11 cellular contexts compared by ENCODE assay signal in the genomic region with DNA sequence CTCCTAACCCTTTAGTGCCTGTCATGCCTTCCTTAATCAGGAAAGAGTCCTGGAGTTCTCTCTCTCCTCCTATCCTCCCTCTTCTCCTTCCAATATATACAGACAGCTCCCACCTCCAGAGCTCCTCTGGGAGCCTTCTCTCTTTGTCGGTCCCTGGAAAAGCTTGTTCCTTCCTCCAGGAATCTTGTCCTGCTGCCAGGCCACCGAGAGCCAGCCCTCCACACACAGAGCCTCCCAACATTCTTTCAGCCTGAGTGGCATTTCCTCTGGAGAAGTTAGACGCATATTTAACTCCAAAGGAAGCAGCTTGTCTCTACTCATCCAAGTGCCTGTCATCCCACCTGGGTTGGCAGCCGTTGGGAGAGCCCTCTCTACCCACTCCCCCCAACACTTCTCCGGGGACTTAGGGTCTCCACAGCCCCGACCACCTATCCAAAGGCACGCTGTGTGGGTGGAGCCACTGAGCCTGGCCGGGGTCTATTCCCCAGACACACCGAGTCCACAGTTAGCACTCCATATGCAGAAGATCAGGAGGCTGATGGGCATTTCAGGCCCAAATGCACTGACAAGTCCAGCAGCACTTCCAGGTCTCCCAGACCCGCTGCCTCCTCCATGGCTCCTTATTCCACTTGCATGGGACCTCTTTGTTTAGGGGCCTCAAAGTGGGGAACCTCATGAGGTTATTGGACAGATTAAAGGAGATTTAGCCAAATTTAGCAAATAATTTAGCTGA. TPM values are rescaled to one million over a fixed set of nuclear protein-coding genes. Genes with fewer than 3 reads are reported as not detected.
DNase-seq lines count a peak whose midpoint lies in the region; ATAC-seq lines count a peak whose summit lies in the region.
"Had no signal": no experiment of that assay in that cellular context is flagged by ENCODE, and none has a peak within 500 bp of the region (broad histone marks: within the 10 kb centered on the region; RNA-seq: fewer than 3 reads in every experiment).

No MANE protein-coding gene starts in this region.

- no peak overlapping the region for H2AFZ ChIP-seq in mesenchymal stem cell (ENCODE audit: low read depth, low read length)

- peaks cover 2 to 25% of the 10 kb centered on the region in 2 donors for H3K27me3 Mint-ChIP-seq in effector memory CD8-positive, alpha-beta T cell

- H2BK15ac ChIP-seq in mesenchymal stem cell (ENCODE audit: low read depth, poor library complexity, severe bottlenecking) = peak overlapping the region; percentile 87

- H2BK120ac ChIP-seq in mesenchymal stem cell (ENCODE audit: low read depth, low read length) = peak overlapping the region; percentile 95

- peak overlapping the region; percentile 94 for H4K91ac ChIP-seq in mesenchymal stem cell (ENCODE audit: low read length)

- peak overlapping the region in 1 of 2 experiments; percentile 55 for H3K4me3 ChIP-seq in mesenchymal stem cell (ENCODE audit: insufficient read depth in 1 of 2, low read depth in 1 of 2, low read length in 2 of 2)

- H2BK5ac ChIP-seq in mesenchymal stem cell (ENCODE audit: low read depth, low read length, poor library complexity, severe bottlenecking) = peak overlapping the region; percentile 88

- peaks cover 4% of the 10 kb centered on the region for H3K9me3 ChIP-seq in mesenchymal stem cell (ENCODE audit: control insufficient read depth, low read length)

- peak overlapping the region; percentile 44 to 91 for H2BK12ac ChIP-seq in mesenchymal stem cell (ENCODE audit: low read length in 2 of 2)

- no peak overlapping the region for H3K14ac ChIP-seq in mesenchymal stem cell (ENCODE audit: low read length in 2 of 2)

- H3K4me1 Mint-ChIP-seq in effector memory CD8-positive, alpha-beta T cell (ENCODE audit: low read depth in 2 of 2) = peaks cover 11 to 14% of the 10 kb centered on the region in 2 donors

- H3K9me3 Mint-ChIP-seq in effector memory CD8-positive, alpha-beta T cell = no peaks in the 10 kb centered on the region
- H3K9me3 Mint-ChIP-seq: activated naive CD8-positive, alpha-beta T cell treated with anti-CD3 and anti-CD28 coated beads, Interleukin-2, amount 10 ng/mL, durations not matched to agents 7 days and 5 days had no signal

- peak overlapping the region; percentile 25 for H3K9ac ChIP-seq in mesenchymal stem cell (ENCODE audit: low read length)
- H3K9ac ChIP-seq: KMS-11 had no signal

- peak overlapping the region; percentile 7 for H3K4me2 ChIP-seq in mesenchymal stem cell (ENCODE audit: low read length, poor library complexity, severe bottlenecking)
- H3K4me2 ChIP-seq: KMS-11 had no signal

- H3K23ac ChIP-seq in mesenchymal stem cell (ENCODE audit: low read length in 2 of 2) = no peak overlapping the region

- peaks cover 3% of the 10 kb centered on the region for H3K36me3 Mint-ChIP-seq in effector memory CD8-positive, alpha-beta T cell (ENCODE audit: insufficient read depth)
- H3K36me3 Mint-ChIP-seq: activated naive CD8-positive, alpha-beta T cell treated with anti-CD3 and anti-CD28 coated beads, Interleukin-2, amount 10 ng/mL, durations not matched to agents 7 days and 5 days had no signal

- no peak for ATAC-seq in effector memory CD8-positive, alpha-beta T cell (replicated peaks)
- ATAC-seq in GM21447 (IDR thresholded peaks at IDR 0.05; ENCODE audit: unreplicated experiment) (no peak), HG02571 (IDR thresholded peaks at IDR 0.05; ENCODE audit: unreplicated experiment) (no peak)

- H3K27ac Mint-ChIP-seq in effector memory CD8-positive, alpha-beta T cell = peak overlapping the region; percentile 5 to 7
- H3K27ac Mint-ChIP-seq: activated naive CD8-positive, alpha-beta T cell treated with anti-CD3 and anti-CD28 coated beads, Interleukin-2, amount 10 ng/mL, durations not matched to agents 7 days and 5 days had no signal

- peak overlapping the region; percentile 89 to 94 for H3K4ac ChIP-seq in mesenchymal stem cell (ENCODE audit: low read depth in 1 of 2, low read length in 2 of 2)

- H3K27ac ChIP-seq in mesenchymal stem cell (ENCODE audit: low read length, poor library complexity, severe bottlenecking) = peak overlapping the region; percentile 98
- H3K27ac ChIP-seq: C4-2B, KMS-11 had no signal

- peak overlapping the region; percentile 98 for H3K18ac ChIP-seq in mesenchymal stem cell (ENCODE audit: low read depth in 1 of 2, low read length in 2 of 2)

- H2AK5ac ChIP-seq in mesenchymal stem cell (ENCODE audit: low read length, severe bottlenecking) = peak overlapping the region; percentile 96

- DNase-seq in A172 (ENCODE audit: low spot score) = peak; percentile 98
- peak; percentile 98 for DNase-seq in NCI-H226
- no peak for DNase-seq in effector memory CD8-positive, alpha-beta T cell
- DNase-seq in mesenchymal stem cell = peak; percentile 93
- DNase-seq in UCSD-AML1 (lab: John Stamatoyannopoulos, UW; ENCODE audit: unreplicated experiment) = no peak
- no peak for DNase-seq in putamen (ENCODE audit: low spot score)
- DNase-seq: activated naive CD8-positive, alpha-beta T cell treated with anti-CD3 and anti-CD28 coated beads, Interleukin-2, amount 10 ng/mL, durations not matched to agents 7 days and 5 days had no signal

- H3K27me3 ChIP-seq in mesenchymal stem cell (ENCODE audit: control insufficient read depth in 1 of 2, insufficient read depth in 1 of 2, low read length in 2 of 2) = no peaks in the 10 kb centered on the region

- no peak overlapping the region for H3K4me3 Mint-ChIP-seq in effector memory CD8-positive, alpha-beta T cell
- H3K4me3 Mint-ChIP-seq: activated naive CD8-positive, alpha-beta T cell treated with anti-CD3 and anti-CD28 coated beads, Interleukin-2, amount 10 ng/mL, durations not matched to agents 7 days and 5 days had no signal

- peaks cover 64% of the 10 kb centered on the region for H3K4me1 ChIP-seq in mesenchymal stem cell (ENCODE audit: control insufficient read depth, insufficient read depth, low read depth, low read length)

- H4K8ac ChIP-seq in mesenchymal stem cell (ENCODE audit: low read length) = peak overlapping the region; percentile 66

- peaks cover 0 to 31% of the 10 kb centered on the region in 2 experiments for H3K36me3 ChIP-seq in mesenchymal stem cell (ENCODE audit: control insufficient read depth in 1 of 2, insufficient read depth in 2 of 2, low read depth in 1 of 2, low read length in 2 of 2)

- H3K79me1 ChIP-seq in mesenchymal stem cell (replicated peaks; ENCODE audit: low read length, poor library complexity, severe bottlenecking) = peaks cover 17% of the 10 kb centered on the region

- WGBS in mesenchymal stem cell = 13% methylated on average over 10 of the region's 10 CpGs

RNA-seq across cellular contexts. Expression of a gene that starts 31.1 kb away (rescaled TPM):
- 439 and 474 TPM in 2 replicates for total RNA-seq in A172 (2014; rRNA removed; shearing (Covaris generic))
- 686 TPM for polyA plus RNA-seq in mesenchymal stem cell (2013, experiment 1 of 2)
- polyA plus RNA-seq in mesenchymal stem cell (2013, experiment 2 of 2) = 701 TPM

Comparison
In these comparisons a context has a peak if more than half of its experiments do, and no peak if none do; other contexts are left out.
1. DNase-seq: peak in A172 (single experiment), NCI-H226 (single experiment) and mesenchymal stem cell (single experiment); none in effector memory CD8-positive, alpha-beta T cell (0 of 3), UCSD-AML1 (single experiment) and putamen (single experiment).